1 cellular context compared by ENCODE assay signal in the genomic region with DNA sequence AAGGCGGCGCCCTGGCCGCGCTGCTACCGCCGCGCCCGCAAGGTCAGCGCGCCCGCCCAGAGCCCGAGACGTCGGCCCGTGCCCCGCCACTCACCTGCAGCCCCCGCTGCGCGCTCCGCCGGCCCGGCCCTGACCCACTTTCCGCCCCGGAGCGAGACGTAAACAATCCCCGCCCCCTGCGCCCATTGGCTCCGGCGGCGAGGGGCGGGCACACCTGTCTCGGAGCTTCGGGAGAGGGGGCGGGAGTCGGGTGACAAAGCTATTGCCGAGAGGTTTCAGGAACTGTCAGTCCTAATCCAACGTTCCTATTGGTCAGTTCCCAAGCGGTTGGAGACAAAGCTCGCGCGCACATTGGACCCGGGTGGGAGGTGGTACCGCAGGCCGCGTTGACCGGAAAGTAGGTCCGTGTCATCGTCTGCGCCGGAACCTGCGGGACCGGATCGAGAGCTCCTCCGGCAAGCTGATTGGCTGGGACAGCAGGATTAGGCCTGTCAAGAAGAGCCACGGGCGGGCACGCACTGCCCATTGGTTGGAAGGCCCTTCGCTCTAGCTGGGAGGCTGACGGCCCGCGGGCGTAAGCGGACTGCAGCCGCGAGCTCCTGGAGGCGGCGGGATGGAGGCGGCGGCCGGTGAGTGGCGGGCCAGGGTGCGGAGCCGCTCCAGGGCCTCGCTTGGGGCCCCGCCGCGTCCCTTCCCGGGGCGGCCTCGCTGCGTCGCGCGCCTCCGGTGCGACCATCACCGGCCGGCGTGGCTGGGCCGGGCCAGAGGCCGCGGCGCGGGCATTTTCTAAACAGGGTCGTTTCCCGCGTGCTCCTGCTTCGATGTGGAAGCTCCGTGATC.
TF ChIP-seq lines count a peak whose summit lies in the region.

A gene with protein sequence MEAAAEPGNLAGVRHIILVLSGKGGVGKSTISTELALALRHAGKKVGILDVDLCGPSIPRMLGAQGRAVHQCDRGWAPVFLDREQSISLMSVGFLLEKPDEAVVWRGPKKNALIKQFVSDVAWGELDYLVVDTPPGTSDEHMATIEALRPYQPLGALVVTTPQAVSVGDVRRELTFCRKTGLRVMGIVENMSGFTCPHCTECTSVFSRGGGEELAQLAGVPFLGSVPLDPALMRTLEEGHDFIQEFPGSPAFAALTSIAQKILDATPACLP (plus strand): TSS at position 553 of the 840 bp plus-strand sequence. CDS start 61 bp downstream, at position 614.
A gene (minus strand): TSS at position 164 of the 840 bp plus-strand sequence. CDS start 1,088 bp downstream, outside the sequence.

TF ChIP-seq in HepG2, 621 proteins besides CTCF, POLR2A, EP300 and RAD21 (continued from another document and continues in another):
- TF ChIP-seq TBL1XR1 (IDR thresholded peaks at IDR 0.05; ENCODE audit: borderline replicate concordance, low read length, partially characterized antibody) (peak; percentile 28), ZFY (CRISPR knock-in tag; IDR thresholded peaks at IDR 0.05) (peak; percentile 81), MIXL1 (CRISPR knock-in tag; IDR thresholded peaks at IDR 0.05) (no peak), ZNF143 (CRISPR knock-in tag; IDR thresholded peaks at IDR 0.05) (no peak), SP4 (CRISPR knock-in tag; IDR thresholded peaks at IDR 0.05) (peak; percentile 88), SIX1 (CRISPR knock-in tag; IDR thresholded peaks at IDR 0.05; ENCODE audit: borderline replicate concordance) (no peak), ZFP36 (IDR thresholded peaks at IDR 0.05; ENCODE audit: borderline replicate concordance, low read depth, low read length, partially characterized antibody) (no peak), KAT8 (CRISPR knock-in tag; IDR thresholded peaks at IDR 0.05) (peak; percentile 95), NFYB (CRISPR knock-in tag; IDR thresholded peaks at IDR 0.05) (peak; percentile 97), SAP130 (CRISPR knock-in tag; IDR thresholded peaks at IDR 0.05; ENCODE audit: low read depth) (peak; percentile 94), FOXA3 (CRISPR knock-in tag; IDR thresholded peaks at IDR 0.05) (0 out of 2 replicates have a peak, but pooled peaks have one; percentile 41), HNRNPLL (IDR thresholded peaks at IDR 0.05; ENCODE audit: low read depth, low read length, poor library complexity, severe bottlenecking) (peak; percentile 87), MEF2D (CRISPR knock-in tag; IDR thresholded peaks at IDR 0.05) (no peak), ZNF180 (CRISPR knock-in tag; IDR thresholded peaks at IDR 0.05; ENCODE audit: borderline replicate concordance, low read depth) (no peak), AGO1 (IDR thresholded peaks at IDR 0.05; ENCODE audit: low read depth, low read length, poor library complexity, severe bottlenecking) (peak; percentile 99), RFX5 (IDR thresholded peaks at IDR 0.05; ENCODE audit: low read depth, low read length) (peak; percentile 59; the same call in 1 of the 2 replicates), ZNF121 (CRISPR knock-in tag; IDR thresholded peaks at IDR 0.05) (no peak), ZSCAN31 (CRISPR knock-in tag; IDR thresholded peaks at IDR 0.05; ENCODE audit: low read depth) (peak; percentile 71; the same call in 1 of the 2 replicates), MED13 (CRISPR knock-in tag; IDR thresholded peaks at IDR 0.05) (no peak), ZNF567 (CRISPR knock-in tag; IDR thresholded peaks at IDR 0.05; ENCODE audit: borderline replicate concordance) (0 out of 2 replicates have a peak, but pooled peaks have one; percentile 75), RORA (CRISPR knock-in tag; IDR thresholded peaks at IDR 0.05) (peak; percentile 29; the same call in 1 of the 2 replicates), ZNF563 (CRISPR knock-in tag; IDR thresholded peaks at IDR 0.05) (peak; percentile 64; the same call in 1 of the 2 replicates), ZNF224 (CRISPR knock-in tag; IDR thresholded peaks at IDR 0.05) (no peak), HDAC6 (IDR thresholded peaks at IDR 0.05; ENCODE audit: low read depth, low read length) (no peak), DPF2 (CRISPR knock-in tag; IDR thresholded peaks at IDR 0.05; ENCODE audit: borderline replicate concordance, low read depth) (no peak), HCFC1 (IDR thresholded peaks at IDR 0.05; ENCODE audit: low read depth, low read length) (peak; percentile 69), ZNF350 (CRISPR knock-in tag; IDR thresholded peaks at IDR 0.05; ENCODE audit: borderline replicate concordance, low read depth) (peak; percentile 70), KLF16 (CRISPR knock-in tag; IDR thresholded peaks at IDR 0.05) (peak in 1 of 2 experiments; percentile 61; a peak in 1 of 4 replicates), NR2C2 (CRISPR knock-in tag; IDR thresholded peaks at IDR 0.05; ENCODE audit: borderline replicate concordance) (peak; percentile 66; the same call in 1 of the 2 replicates), CHD2 (IDR thresholded peaks at IDR 0.05; ENCODE audit: low read depth, low read length) (peak; percentile 81), SRF (IDR thresholded peaks at IDR 0.05; ENCODE audit: low read depth, low read length) (peak; percentile 20; the same call in 1 of the 2 replicates), ZNF44 (CRISPR knock-in tag; IDR thresholded peaks at IDR 0.05) (no peak), HDAC2 (CRISPR knock-in tag; IDR thresholded peaks at IDR 0.05) (0 out of 2 replicates have a peak, but pooled peaks have one; percentile 39), SRSF1 (optimal IDR thresholded peaks at IDR 0.05; ENCODE audit: low read depth, low read length) (peak; percentile 30)
- TF ChIP-seq, protein P1, sequence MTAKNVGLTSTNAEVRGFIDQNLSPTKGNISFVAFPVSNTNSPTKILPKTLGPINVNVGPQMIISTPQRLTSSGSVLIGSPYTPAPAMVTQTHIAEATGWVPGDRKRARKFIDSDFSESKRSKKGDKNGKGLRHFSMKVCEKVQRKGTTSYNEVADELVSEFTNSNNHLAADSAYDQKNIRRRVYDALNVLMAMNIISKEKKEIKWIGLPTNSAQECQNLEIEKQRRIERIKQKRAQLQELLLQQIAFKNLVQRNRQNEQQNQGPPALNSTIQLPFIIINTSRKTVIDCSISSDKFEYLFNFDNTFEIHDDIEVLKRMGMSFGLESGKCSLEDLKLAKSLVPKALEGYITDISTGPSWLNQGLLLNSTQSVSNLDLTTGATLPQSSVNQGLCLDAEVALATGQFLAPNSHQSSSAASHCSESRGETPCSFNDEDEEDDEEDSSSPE (CRISPR knock-in tag; IDR thresholded peaks at IDR 0.05) = peak; percentile 57
- TF ChIP-seq, protein P2, sequence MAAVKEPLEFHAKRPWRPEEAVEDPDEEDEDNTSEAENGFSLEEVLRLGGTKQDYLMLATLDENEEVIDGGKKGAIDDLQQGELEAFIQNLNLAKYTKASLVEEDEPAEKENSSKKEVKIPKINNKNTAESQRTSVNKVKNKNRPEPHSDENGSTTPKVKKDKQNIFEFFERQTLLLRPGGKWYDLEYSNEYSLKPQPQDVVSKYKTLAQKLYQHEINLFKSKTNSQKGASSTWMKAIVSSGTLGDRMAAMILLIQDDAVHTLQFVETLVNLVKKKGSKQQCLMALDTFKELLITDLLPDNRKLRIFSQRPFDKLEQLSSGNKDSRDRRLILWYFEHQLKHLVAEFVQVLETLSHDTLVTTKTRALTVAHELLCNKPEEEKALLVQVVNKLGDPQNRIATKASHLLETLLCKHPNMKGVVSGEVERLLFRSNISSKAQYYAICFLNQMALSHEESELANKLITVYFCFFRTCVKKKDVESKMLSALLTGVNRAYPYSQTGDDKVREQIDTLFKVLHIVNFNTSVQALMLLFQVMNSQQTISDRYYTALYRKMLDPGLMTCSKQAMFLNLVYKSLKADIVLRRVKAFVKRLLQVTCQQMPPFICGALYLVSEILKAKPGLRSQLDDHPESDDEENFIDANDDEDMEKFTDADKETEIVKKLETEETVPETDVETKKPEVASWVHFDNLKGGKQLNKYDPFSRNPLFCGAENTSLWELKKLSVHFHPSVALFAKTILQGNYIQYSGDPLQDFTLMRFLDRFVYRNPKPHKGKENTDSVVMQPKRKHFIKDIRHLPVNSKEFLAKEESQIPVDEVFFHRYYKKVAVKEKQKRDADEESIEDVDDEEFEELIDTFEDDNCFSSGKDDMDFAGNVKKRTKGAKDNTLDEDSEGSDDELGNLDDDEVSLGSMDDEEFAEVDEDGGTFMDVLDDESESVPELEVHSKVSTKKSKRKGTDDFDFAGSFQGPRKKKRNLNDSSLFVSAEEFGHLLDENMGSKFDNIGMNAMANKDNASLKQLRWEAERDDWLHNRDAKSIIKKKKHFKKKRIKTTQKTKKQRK (IDR thresholded peaks at IDR 0.05; ENCODE audit: low read length) = peak; percentile 75
- TF ChIP-seq, protein P3, sequence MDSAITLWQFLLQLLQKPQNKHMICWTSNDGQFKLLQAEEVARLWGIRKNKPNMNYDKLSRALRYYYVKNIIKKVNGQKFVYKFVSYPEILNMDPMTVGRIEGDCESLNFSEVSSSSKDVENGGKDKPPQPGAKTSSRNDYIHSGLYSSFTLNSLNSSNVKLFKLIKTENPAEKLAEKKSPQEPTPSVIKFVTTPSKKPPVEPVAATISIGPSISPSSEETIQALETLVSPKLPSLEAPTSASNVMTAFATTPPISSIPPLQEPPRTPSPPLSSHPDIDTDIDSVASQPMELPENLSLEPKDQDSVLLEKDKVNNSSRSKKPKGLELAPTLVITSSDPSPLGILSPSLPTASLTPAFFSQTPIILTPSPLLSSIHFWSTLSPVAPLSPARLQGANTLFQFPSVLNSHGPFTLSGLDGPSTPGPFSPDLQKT (CRISPR knock-in tag; IDR thresholded peaks at IDR 0.05; ENCODE audit: borderline replicate concordance) = no peak
- TF ChIP-seq, protein P4, sequence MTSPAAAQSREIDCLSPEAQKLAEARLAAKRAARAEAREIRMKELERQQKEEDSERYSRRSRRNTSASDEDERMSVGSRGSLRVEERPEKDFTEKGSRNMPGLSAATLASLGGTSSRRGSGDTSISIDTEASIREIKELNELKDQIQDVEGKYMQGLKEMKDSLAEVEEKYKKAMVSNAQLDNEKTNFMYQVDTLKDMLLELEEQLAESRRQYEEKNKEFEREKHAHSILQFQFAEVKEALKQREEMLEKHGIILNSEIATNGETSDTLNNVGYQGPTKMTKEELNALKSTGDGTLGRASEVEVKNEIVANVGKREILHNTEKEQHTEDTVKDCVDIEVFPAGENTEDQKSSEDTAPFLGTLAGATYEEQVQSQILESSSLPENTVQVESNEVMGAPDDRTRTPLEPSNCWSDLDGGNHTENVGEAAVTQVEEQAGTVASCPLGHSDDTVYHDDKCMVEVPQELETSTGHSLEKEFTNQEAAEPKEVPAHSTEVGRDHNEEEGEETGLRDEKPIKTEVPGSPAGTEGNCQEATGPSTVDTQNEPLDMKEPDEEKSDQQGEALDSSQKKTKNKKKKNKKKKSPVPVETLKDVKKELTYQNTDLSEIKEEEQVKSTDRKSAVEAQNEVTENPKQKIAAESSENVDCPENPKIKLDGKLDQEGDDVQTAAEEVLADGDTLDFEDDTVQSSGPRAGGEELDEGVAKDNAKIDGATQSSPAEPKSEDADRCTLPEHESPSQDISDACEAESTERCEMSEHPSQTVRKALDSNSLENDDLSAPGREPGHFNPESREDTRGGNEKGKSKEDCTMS (CRISPR knock-in tag; conservative IDR thresholded peaks at IDR 0.05) = no peak
- TF ChIP-seq, protein P5, sequence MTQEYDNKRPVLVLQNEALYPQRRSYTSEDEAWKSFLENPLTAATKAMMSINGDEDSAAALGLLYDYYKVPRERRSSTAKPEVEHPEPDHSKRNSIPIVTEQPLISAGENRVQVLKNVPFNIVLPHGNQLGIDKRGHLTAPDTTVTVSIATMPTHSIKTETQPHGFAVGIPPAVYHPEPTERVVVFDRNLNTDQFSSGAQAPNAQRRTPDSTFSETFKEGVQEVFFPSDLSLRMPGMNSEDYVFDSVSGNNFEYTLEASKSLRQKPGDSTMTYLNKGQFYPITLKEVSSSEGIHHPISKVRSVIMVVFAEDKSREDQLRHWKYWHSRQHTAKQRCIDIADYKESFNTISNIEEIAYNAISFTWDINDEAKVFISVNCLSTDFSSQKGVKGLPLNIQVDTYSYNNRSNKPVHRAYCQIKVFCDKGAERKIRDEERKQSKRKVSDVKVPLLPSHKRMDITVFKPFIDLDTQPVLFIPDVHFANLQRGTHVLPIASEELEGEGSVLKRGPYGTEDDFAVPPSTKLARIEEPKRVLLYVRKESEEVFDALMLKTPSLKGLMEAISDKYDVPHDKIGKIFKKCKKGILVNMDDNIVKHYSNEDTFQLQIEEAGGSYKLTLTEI (CRISPR knock-in tag; conservative IDR thresholded peaks at IDR 0.05) = no peak
- TF ChIP-seq, protein P6, sequence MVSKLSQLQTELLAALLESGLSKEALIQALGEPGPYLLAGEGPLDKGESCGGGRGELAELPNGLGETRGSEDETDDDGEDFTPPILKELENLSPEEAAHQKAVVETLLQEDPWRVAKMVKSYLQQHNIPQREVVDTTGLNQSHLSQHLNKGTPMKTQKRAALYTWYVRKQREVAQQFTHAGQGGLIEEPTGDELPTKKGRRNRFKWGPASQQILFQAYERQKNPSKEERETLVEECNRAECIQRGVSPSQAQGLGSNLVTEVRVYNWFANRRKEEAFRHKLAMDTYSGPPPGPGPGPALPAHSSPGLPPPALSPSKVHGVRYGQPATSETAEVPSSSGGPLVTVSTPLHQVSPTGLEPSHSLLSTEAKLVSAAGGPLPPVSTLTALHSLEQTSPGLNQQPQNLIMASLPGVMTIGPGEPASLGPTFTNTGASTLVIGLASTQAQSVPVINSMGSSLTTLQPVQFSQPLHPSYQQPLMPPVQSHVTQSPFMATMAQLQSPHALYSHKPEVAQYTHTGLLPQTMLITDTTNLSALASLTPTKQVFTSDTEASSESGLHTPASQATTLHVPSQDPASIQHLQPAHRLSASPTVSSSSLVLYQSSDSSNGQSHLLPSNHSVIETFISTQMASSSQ (IDR thresholded peaks at IDR 0.05; ENCODE audit: low read depth) = 0 out of 2 replicates have a peak, but pooled peaks have one; percentile 11
- TF ChIP-seq, protein P6 (CRISPR knock-in tag; IDR thresholded peaks at IDR 0.05; ENCODE audit: borderline replicate concordance) = no peak
- TF ChIP-seq, protein P7, sequence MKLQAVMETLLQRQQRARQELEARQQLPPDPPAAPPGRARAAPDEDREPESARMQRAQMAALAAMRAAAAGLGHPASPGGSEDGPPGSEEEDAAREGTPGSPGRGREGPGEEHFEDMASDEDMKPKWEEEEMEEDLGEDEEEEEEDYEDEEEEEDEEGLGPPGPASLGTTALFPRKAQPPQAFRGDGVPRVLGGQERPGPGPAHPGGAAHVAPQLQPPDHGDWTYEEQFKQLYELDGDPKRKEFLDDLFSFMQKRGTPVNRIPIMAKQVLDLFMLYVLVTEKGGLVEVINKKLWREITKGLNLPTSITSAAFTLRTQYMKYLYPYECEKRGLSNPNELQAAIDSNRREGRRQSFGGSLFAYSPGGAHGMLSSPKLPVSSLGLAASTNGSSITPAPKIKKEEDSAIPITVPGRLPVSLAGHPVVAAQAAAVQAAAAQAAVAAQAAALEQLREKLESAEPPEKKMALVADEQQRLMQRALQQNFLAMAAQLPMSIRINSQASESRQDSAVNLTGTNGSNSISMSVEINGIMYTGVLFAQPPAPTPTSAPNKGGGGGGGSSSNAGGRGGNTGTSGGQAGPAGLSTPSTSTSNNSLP (IDR thresholded peaks at IDR 0.05; ENCODE audit: low read depth, low read length) = no peak
